In genomic region chr1:92376345-92376744, GRCh38 we compare ENCODE assay signal across 18 cellular contexts.
DNase-seq lines count a peak whose midpoint lies in the region; ATAC-seq and TF ChIP-seq lines count a peak whose summit lies in the region.
"Had no signal": no experiment of that assay in that cellular context is flagged by ENCODE, and none has a peak within 500 bp of the region (broad histone marks: within the 10 kb centered on the region; RNA-seq: fewer than 3 reads in every experiment).

No MANE protein-coding gene starts in this region.

- DNase-seq in A673 (ENCODE audit: low spot score) (peak; percentile 88), DND-41 (no peak), OCI-M1 (lab: John Stamatoyannopoulos, UW) (peak; percentile 84), NCI-H187 treated with DMSO at 0.1 percent for 48 hours (lab: John Stamatoyannopoulos, UW) (no peak)
- no peak for DNase-seq in naive thymus-derived CD8-positive, alpha-beta T cell
- no peak for DNase-seq in activated CD8-positive, alpha-beta memory T cell treated with anti-CD3 and anti-CD28 coated beads, Interleukin-2, amount 50 U/mL, for 4 hours
- DNase-seq: CD4-positive, CD25-positive, alpha-beta regulatory T cell; DMS53; GOT3; MM.1S; NCI-H1092 treated with DMSO at 0.1 percent for 48 hours; NCI-H2107; NCI-H226; NCI-H524 treated with DMSO at 0.1 percent for 48 hours had no signal

- peaks cover 14% of the 10 kb centered on the region for H3K4me1 ChIP-seq in A673 (ENCODE audit: insufficient read depth, low read length, poor library complexity, severe bottlenecking)
- H3K4me1 ChIP-seq in DND-41 (ENCODE audit: insufficient read depth, low read length) = peaks cover 43% of the 10 kb centered on the region
- no peaks in the 10 kb centered on the region for H3K4me1 ChIP-seq in ectodermal cell (ENCODE audit: control insufficient read depth, insufficient read depth, low read length)
- H3K4me1 ChIP-seq: A549 had no signal

- H3K27ac ChIP-seq in A673 (ENCODE audit: low read depth, low read length, poor library complexity, severe bottlenecking) = peak overlapping the region; percentile 24
- peak overlapping the region; percentile 66 for H3K27ac ChIP-seq in DND-41 (ENCODE audit: low read length)
- peak overlapping the region; percentile 26 for H3K27ac ChIP-seq in ectodermal cell (ENCODE audit: insufficient read depth, low read depth, low read length, poor library complexity, severe bottlenecking)
- H3K27ac ChIP-seq: A549 had no signal

- H3K4me1 Mint-ChIP-seq in naive thymus-derived CD8-positive, alpha-beta T cell = peaks cover 0 to 12% (median 0%) of the 10 kb centered on the region in 4 donors

- H3K9me3 ChIP-seq in A673 (ENCODE audit: low read depth, low read length, poor library complexity, severe bottlenecking) = no peaks in the 10 kb centered on the region
- H3K9me3 ChIP-seq in DND-41 (ENCODE audit: insufficient read depth, low read length, severe bottlenecking) = no peaks in the 10 kb centered on the region
- H3K9me3 ChIP-seq in ectodermal cell (ENCODE audit: control insufficient read depth, low read length) = no peaks in the 10 kb centered on the region
- H3K9me3 ChIP-seq: A549 had no signal

- H3K4me3 Mint-ChIP-seq in naive thymus-derived CD8-positive, alpha-beta T cell = no peak overlapping the region
- H3K4me3 Mint-ChIP-seq: CD4-positive, CD25-positive, alpha-beta regulatory T cell had no signal

- CTCF ChIA-PET in A673 (lab: Charles Lee) = no interaction called here

- H3K36me3 Mint-ChIP-seq in naive thymus-derived CD8-positive, alpha-beta T cell = peaks cover 12 to 22% (median 21%) of the 10 kb centered on the region in 3 donors

- WGBS in ectodermal cell, 2 experiments = 98 to 100% methylated on average over 1 to 2 of the region's 2 CpGs

- no peaks in the 10 kb centered on the region for H3K27me3 Mint-ChIP-seq in naive thymus-derived CD8-positive, alpha-beta T cell
- H3K27me3 Mint-ChIP-seq: CD4-positive, CD25-positive, alpha-beta regulatory T cell had no signal

- no peaks in the 10 kb centered on the region for H3K79me2 ChIP-seq in DND-41 (ENCODE audit: insufficient read depth, low read length)

- H3K36me3 ChIP-seq in A673 (ENCODE audit: insufficient read depth, low read length, poor library complexity, severe bottlenecking) (no peaks in the 10 kb centered on the region), DND-41 (ENCODE audit: insufficient read depth, low read length) (peaks cover 11% of the 10 kb centered on the region), ectodermal cell (ENCODE audit: control insufficient read depth, insufficient read depth, low read length) (no peaks in the 10 kb centered on the region)

- peaks cover 0 to 5% (median 0%) of the 10 kb centered on the region in 9 donors for H3K9me3 Mint-ChIP-seq in naive thymus-derived CD8-positive, alpha-beta T cell

- H3K4me2 ChIP-seq in DND-41 (ENCODE audit: insufficient read depth, low read length) = no peak overlapping the region
- H3K4me2 ChIP-seq: A549 had no signal

- intact Hi-C loops in A673 (cut with micrococcal nuclease; ENCODE audit: unreplicated experiment) = loop anchor here (10.0 kb wide), 1 partner anchor 108 kb away; the partner anchor contains the start of gene GFI1

- no peaks in the 10 kb centered on the region for H3K27me3 ChIP-seq in A673 (replicated peaks; ENCODE audit: insufficient read depth, low read depth, low read length, poor library complexity)
- H3K27me3 ChIP-seq in DND-41 (ENCODE audit: insufficient read depth, low read length, poor library complexity) = no peaks in the 10 kb centered on the region
- no peaks in the 10 kb centered on the region for H3K27me3 ChIP-seq in ectodermal cell (ENCODE audit: control insufficient read depth, insufficient read depth, low read length, poor library complexity, severe bottlenecking)

- BruUV-seq in A673 (replicated peaks; lab: Mats Ljungman, UMichigan) = no TSS peak

- peak overlapping the region; percentile 55 for H2AFZ ChIP-seq in DND-41 (ENCODE audit: low read depth, low read length)

- H3K9ac ChIP-seq in DND-41 (ENCODE audit: low read depth, low read length) = peak overlapping the region; percentile 0; the same call in 1 of the 2 replicates

- ATAC-seq in DND-41 (ENCODE audit: insufficient read depth, low read depth) (peak; percentile 72), GM18502 (IDR thresholded peaks at IDR 0.05; ENCODE audit: poor library complexity, unreplicated experiment) (no peak)
- ATAC-seq in naive thymus-derived CD8-positive, alpha-beta T cell = no peak
- ATAC-seq: A549, Panc1 had no signal

- TF ChIP-seq CTCF in A673 (conservative IDR thresholded peaks at IDR 0.05; ENCODE audit: low read depth, low read length) (no peak), DND-41 (IDR thresholded peaks at IDR 0.05; ENCODE audit: borderline replicate concordance, extremely low read depth, low read length, poor library complexity, severe bottlenecking) (no peak)

- no peak overlapping the region for H3K4me3 ChIP-seq in A673 (ENCODE audit: low read depth, low read length, poor library complexity, severe bottlenecking)
- H3K4me3 ChIP-seq in DND-41 (ENCODE audit: low read depth in 1 of 2, low read length in 2 of 2) = no peak overlapping the region
- no peak overlapping the region for H3K4me3 ChIP-seq in ectodermal cell (ENCODE audit: insufficient read depth, low read depth, low read length)
- H3K4me3 ChIP-seq: A549 had no signal

- POLR2A ChIA-PET in A673 (lab: Charles Lee; ENCODE audit: low non-redundant PET) = no interaction called here
- POLR2A ChIA-PET in naive thymus-derived CD8-positive, alpha-beta T cell (lab: Charles Lee) = no interaction called here

- no peak overlapping the region for H3K27ac Mint-ChIP-seq in naive thymus-derived CD8-positive, alpha-beta T cell

- no peaks in the 10 kb centered on the region for H4K20me1 ChIP-seq in DND-41 (ENCODE audit: insufficient read depth, low read length)

Comparison
In these comparisons a context has a peak if more than half of its experiments do, and no peak if none do; other contexts are left out.
1. DNase-seq: peak in A673 (single experiment) and OCI-M1 (single experiment); none in DND-41 (single experiment), naive thymus-derived CD8-positive, alpha-beta T cell (0 of 10), activated CD8-positive, alpha-beta memory T cell treated with anti-CD3 and anti-CD28 coated beads, Interleukin-2, amount 50 U/mL, for 4 hours (single experiment) and NCI-H187 treated with DMSO at 0.1 percent for 48 hours (single experiment).
2. Peak in every context shown above with its lines, with median percentiles within 50 percentile points of each other: H3K27ac ChIP-seq.